ENCODE assay signal across 29 cellular contexts in genomic region chr2:171289938-171290480, GRCh38.
"Had no signal": no experiment of that assay in that cellular context is flagged by ENCODE, and none has a peak within 500 bp of the region (broad histone marks: within the 10 kb centered on the region; RNA-seq: fewer than 3 reads in every experiment).

No MANE protein-coding gene starts in this region.

- H3K27me3 Mint-ChIP-seq: activated naive CD8-positive, alpha-beta T cell; brain; dendritic cell treated with granulocyte-macrophage colony-stimulating factor and Interleukin-4, amounts not matched to agents 40 ng/mL and 50 ng/mL, for 4 days had no signal

- H3K27me3 ChIP-seq: adrenal gland, ascending aorta, esophagus muscularis mucosa, gastroesophageal sphincter, pancreas, sigmoid colon, upper lobe of left lung, vagina had no signal

- H3K4me3 Mint-ChIP-seq: activated naive CD8-positive, alpha-beta T cell; activated T-cell treated with anti-CD3 and anti-CD28 coated beads, Interleukin-2, amount 50 U/mL, for 72 hours; brain; dendritic cell treated with granulocyte-macrophage colony-stimulating factor and Interleukin-4, amounts not matched to agents 40 ng/mL and 50 ng/mL, for 4 days; nephron progenitor cell; stimulated activated effector memory CD8-positive, alpha-beta T cell treated with anti-CD3 and anti-CD28 coated beads, Interleukin-12 subunit alpha, Interleukin-12 subunit beta, amount 100 ng/mL, for 72 hours; stimulated activated naive CD8-positive, alpha-beta T cell treated with anti-CD3 and anti-CD28 coated beads, Interleukin-15, amount 100 ng/mL, for 72 hours; T-helper 2 cell treated with Interferon-gamma antibody and Interleukin-4, amounts not matched to agents 5 μg/mL and 100 μg/mL, for 36 hours had no signal

- H3K36me3 Mint-ChIP-seq: brain; stimulated activated effector memory CD8-positive, alpha-beta T cell treated with anti-CD3 and anti-CD28 coated beads, Interleukin-12 subunit alpha, Interleukin-12 subunit beta, amount 100 ng/mL, for 72 hours had no signal

- H3K4me3 ChIP-seq: adrenal gland, ascending aorta, esophagus muscularis mucosa, gastroesophageal sphincter, pancreas, psoas muscle, sigmoid colon, upper lobe of left lung, vagina had no signal

- H3K9me3 Mint-ChIP-seq: brain; dendritic cell treated with granulocyte-macrophage colony-stimulating factor and Interleukin-4, amounts not matched to agents 40 ng/mL and 50 ng/mL, for 4 days; nephron progenitor cell; T-helper 2 cell treated with Interferon-gamma antibody and Interleukin-4, amounts not matched to agents 5 μg/mL and 100 μg/mL, for 36 hours had no signal

- H3K4me1 Mint-ChIP-seq: stimulated activated effector memory CD8-positive, alpha-beta T cell treated with anti-CD3 and anti-CD28 coated beads, Interleukin-12 subunit alpha, Interleukin-12 subunit beta, amount 100 ng/mL, for 72 hours; stimulated activated naive CD8-positive, alpha-beta T cell treated with anti-CD3 and anti-CD28 coated beads, Interleukin-15, amount 100 ng/mL, for 72 hours had no signal

- H3K4me1 ChIP-seq: adrenal gland, ascending aorta, pancreas, psoas muscle, upper lobe of left lung, vagina had no signal

- DNase-seq: activated CD4-positive, alpha-beta T cell treated with anti-CD3 and anti-CD28 coated beads for 4 hours; activated CD4-positive, alpha-beta T cell treated with anti-CD3 and anti-CD28 coated beads, Interleukin-2, amount 50 U/mL, for 4 hours; activated CD4-positive, CD25-positive, alpha-beta regulatory T cell; activated naive CD4-positive, alpha-beta T cell treated with Interleukin-2 at 50 U/mL for 16 hours; activated T-cell treated with anti-CD3 and anti-CD28 coated beads for 4 hours; activated T-cell treated with anti-CD3 and anti-CD28 coated beads, Interleukin-2, amount 50 U/mL, for 72 hours; adrenal gland; effector CD4-positive, alpha-beta T cell; hippocampal formation; left cardiac atrium; left ventricle myocardium superior; nephron progenitor cell; pancreas; psoas muscle; sigmoid colon; small intestine; stimulated activated CD4-positive, alpha-beta T cell treated with anti-CD3 and anti-CD28 coated beads, Interleukin-4, amount 100 ng/mL, for 24 hours; stimulated activated naive CD8-positive, alpha-beta T cell treated with anti-CD3 and anti-CD28 coated beads, Interleukin-15, amount 100 ng/mL, for 72 hours; substantia nigra; upper lobe of left lung had no signal

- H3K36me3 ChIP-seq: adrenal gland, ascending aorta, esophagus muscularis mucosa, gastroesophageal sphincter, pancreas, sigmoid colon, upper lobe of left lung, vagina had no signal

- H3K27ac Mint-ChIP-seq: activated naive CD8-positive, alpha-beta T cell; dendritic cell treated with granulocyte-macrophage colony-stimulating factor and Interleukin-4, amounts not matched to agents 40 ng/mL and 50 ng/mL, for 4 days; stimulated activated effector memory CD8-positive, alpha-beta T cell treated with anti-CD3 and anti-CD28 coated beads, Interleukin-12 subunit alpha, Interleukin-12 subunit beta, amount 100 ng/mL, for 72 hours; stimulated activated naive CD8-positive, alpha-beta T cell treated with anti-CD3 and anti-CD28 coated beads, Interleukin-15, amount 100 ng/mL, for 72 hours; T-helper 2 cell treated with Interferon-gamma antibody and Interleukin-4, amounts not matched to agents 5 μg/mL and 100 μg/mL, for 36 hours had no signal

- H3K27ac ChIP-seq: adrenal gland, ascending aorta, esophagus muscularis mucosa, gastroesophageal sphincter, pancreas, psoas muscle, sigmoid colon, upper lobe of left lung, vagina had no signal

- H3K9me3 ChIP-seq: adrenal gland, ascending aorta, esophagus muscularis mucosa, gastroesophageal sphincter, pancreas, psoas muscle, sigmoid colon, upper lobe of left lung, vagina had no signal

- ATAC-seq: activated T-cell treated with anti-CD3 and anti-CD28 coated beads, Interleukin-2, amount 50 U/mL, for 72 hours; gastroesophageal sphincter; left cardiac atrium; left ventricle myocardium superior; pancreas; psoas muscle; stimulated activated effector memory CD8-positive, alpha-beta T cell treated with anti-CD3 and anti-CD28 coated beads, Interleukin-12 subunit alpha, Interleukin-12 subunit beta, amount 100 ng/mL, for 72 hours; stimulated activated naive CD8-positive, alpha-beta T cell treated with anti-CD3 and anti-CD28 coated beads, Interleukin-15, amount 100 ng/mL, for 72 hours had no signal
